16 cellular contexts compared by ENCODE assay signal in genomic region chr10:29923416-29923970, GRCh38.
"Had no signal": no experiment of that assay in that cellular context is flagged by ENCODE, and none has a peak within 500 bp of the region (broad histone marks: within the 10 kb centered on the region; RNA-seq: fewer than 3 reads in every experiment).

No MANE protein-coding gene starts in this region.

- H3K27ac Mint-ChIP-seq: activated naive CD8-positive, alpha-beta T cell treated with anti-CD3 and anti-CD28 coated beads, Interleukin-2, amount 10 ng/mL, durations not matched to agents 7 days and 5 days; stimulated activated naive CD8-positive, alpha-beta T cell treated with anti-CD3 and anti-CD28 coated beads, Interleukin-15, amount 100 ng/mL, for 72 hours had no signal

- H3K9ac ChIP-seq: neural progenitor cell had no signal

- ATAC-seq: gastrocnemius medialis; pancreas; stimulated activated naive CD8-positive, alpha-beta T cell treated with anti-CD3 and anti-CD28 coated beads, Interleukin-15, amount 100 ng/mL, for 72 hours had no signal

- H2AFZ ChIP-seq: hepatocyte, neural progenitor cell had no signal

- H3K36me3 Mint-ChIP-seq: activated naive CD8-positive, alpha-beta T cell treated with anti-CD3 and anti-CD28 coated beads, Interleukin-2, amount 10 ng/mL, durations not matched to agents 7 days and 5 days had no signal

- H3K4me3 Mint-ChIP-seq: activated naive CD8-positive, alpha-beta T cell treated with anti-CD3 and anti-CD28 coated beads, Interleukin-2, amount 10 ng/mL, durations not matched to agents 7 days and 5 days; neural progenitor cell; stimulated activated naive CD8-positive, alpha-beta T cell treated with anti-CD3 and anti-CD28 coated beads, Interleukin-15, amount 100 ng/mL, for 72 hours had no signal

- H3K27me3 ChIP-seq: gastrocnemius medialis, hepatocyte, neural progenitor cell, pancreas had no signal

- H3K36me3 ChIP-seq: gastrocnemius medialis, left ventricle myocardium inferior, neural progenitor cell, pancreas had no signal

- H3K79me2 ChIP-seq: hepatocyte had no signal

- FAIRE-seq: kidney, pancreas had no signal

- H3K4me3 ChIP-seq: gastrocnemius medialis, hepatocyte, left ventricle myocardium inferior, neural progenitor cell, pancreas had no signal

- H3K27ac ChIP-seq: gastrocnemius medialis, hepatocyte, left ventricle myocardium inferior, neural progenitor cell, pancreas had no signal

- H3K4me1 ChIP-seq: left ventricle myocardium inferior, pancreas had no signal

- H3K4me1 Mint-ChIP-seq: stimulated activated naive CD8-positive, alpha-beta T cell treated with anti-CD3 and anti-CD28 coated beads, Interleukin-15, amount 100 ng/mL, for 72 hours had no signal

- H3K9me3 ChIP-seq: gastrocnemius medialis, left ventricle myocardium inferior, pancreas had no signal

- DNase-seq: activated CD4-positive, alpha-beta T cell treated with anti-CD3 and anti-CD28 coated beads, Interleukin-2, amount 50 U/mL, for 4 hours; activated CD4-positive, CD25-positive, alpha-beta regulatory T cell treated with anti-CD3 and anti-CD28 coated beads, Interleukin-2, amount 50 U/mL, for 72 hours; activated gamma-delta T cell treated with Interleukin-2 at 50 U/mL for 16 hours; activated naive CD8-positive, alpha-beta T cell treated with anti-CD3 and anti-CD28 coated beads, Interleukin-2, amount 10 ng/mL, durations not matched to agents 7 days and 5 days; activated T-cell treated with anti-CD3 and anti-CD28 coated beads, Interleukin-2, amount 50 U/mL, for 48 hours; cortex of kidney; effector memory CD4-positive, alpha-beta T cell; gastrocnemius medialis; kidney; left ventricle myocardium inferior; mesenchymal stem cell; pancreas; stimulated activated CD4-positive, alpha-beta T cell treated with anti-CD3 and anti-CD28 coated beads, Interleukin-4, amount 100 ng/mL, for 24 hours; stimulated activated naive CD8-positive, alpha-beta T cell treated with anti-CD3 and anti-CD28 coated beads, Interleukin-15, amount 100 ng/mL, for 72 hours had no signal

- H3K4me2 ChIP-seq: hepatocyte, neural progenitor cell had no signal
